In the genomic region with DNA sequence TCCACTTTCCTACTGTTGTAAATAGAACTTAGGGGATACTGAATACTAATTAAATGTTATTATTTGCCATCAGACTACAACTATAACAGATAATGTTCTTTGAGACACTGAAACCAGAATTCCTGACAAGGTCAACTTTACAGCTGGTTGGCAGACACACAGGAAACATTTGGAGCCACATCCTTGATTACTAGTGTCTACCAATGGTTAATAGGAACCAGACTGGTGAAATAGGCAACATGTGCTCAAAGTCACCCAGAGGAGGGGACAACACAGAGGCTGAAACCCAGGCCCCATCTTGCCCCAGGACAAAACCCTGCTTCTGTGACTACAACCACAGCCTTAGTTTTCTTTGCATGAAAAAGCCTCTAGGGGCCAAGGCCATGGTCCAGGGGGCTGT, we compare ENCODE assay signal across 1 cellular context.
TF ChIP-seq lines count a peak whose summit lies in the region.

No MANE protein-coding gene starts in this region.

TF ChIP-seq in GM23338, 12 proteins besides CTCF, POLR2A, EP300 and RAD21 (continued from another document):
- TF ChIP-seq NANOG (IDR thresholded peaks at IDR 0.05; ENCODE audit: borderline replicate concordance) (no peak), ZNF331 (CRISPR knock-in tag; IDR thresholded peaks at IDR 0.05; ENCODE audit: low read depth) (no peak), EZH2 (IDR thresholded peaks at IDR 0.05; ENCODE audit: low read depth, unreplicated experiment) (no peak), POLR2AphosphoS5 (IDR thresholded peaks at IDR 0.05; ENCODE audit: low read depth) (no peak), CREB1 (CRISPR knock-in tag; IDR thresholded peaks at IDR 0.05; ENCODE audit: low read depth) (no peak), STAT1 (IDR thresholded peaks at IDR 0.05; ENCODE audit: unreplicated experiment) (no peak), EZH2phosphoT487 (IDR thresholded peaks at IDR 0.05; ENCODE audit: unreplicated experiment) (no peak), ETS1 (IDR thresholded peaks at IDR 0.05) (no peak), REST (IDR thresholded peaks at IDR 0.05; ENCODE audit: unreplicated experiment) (no peak)
- TF ChIP-seq, protein P1, sequence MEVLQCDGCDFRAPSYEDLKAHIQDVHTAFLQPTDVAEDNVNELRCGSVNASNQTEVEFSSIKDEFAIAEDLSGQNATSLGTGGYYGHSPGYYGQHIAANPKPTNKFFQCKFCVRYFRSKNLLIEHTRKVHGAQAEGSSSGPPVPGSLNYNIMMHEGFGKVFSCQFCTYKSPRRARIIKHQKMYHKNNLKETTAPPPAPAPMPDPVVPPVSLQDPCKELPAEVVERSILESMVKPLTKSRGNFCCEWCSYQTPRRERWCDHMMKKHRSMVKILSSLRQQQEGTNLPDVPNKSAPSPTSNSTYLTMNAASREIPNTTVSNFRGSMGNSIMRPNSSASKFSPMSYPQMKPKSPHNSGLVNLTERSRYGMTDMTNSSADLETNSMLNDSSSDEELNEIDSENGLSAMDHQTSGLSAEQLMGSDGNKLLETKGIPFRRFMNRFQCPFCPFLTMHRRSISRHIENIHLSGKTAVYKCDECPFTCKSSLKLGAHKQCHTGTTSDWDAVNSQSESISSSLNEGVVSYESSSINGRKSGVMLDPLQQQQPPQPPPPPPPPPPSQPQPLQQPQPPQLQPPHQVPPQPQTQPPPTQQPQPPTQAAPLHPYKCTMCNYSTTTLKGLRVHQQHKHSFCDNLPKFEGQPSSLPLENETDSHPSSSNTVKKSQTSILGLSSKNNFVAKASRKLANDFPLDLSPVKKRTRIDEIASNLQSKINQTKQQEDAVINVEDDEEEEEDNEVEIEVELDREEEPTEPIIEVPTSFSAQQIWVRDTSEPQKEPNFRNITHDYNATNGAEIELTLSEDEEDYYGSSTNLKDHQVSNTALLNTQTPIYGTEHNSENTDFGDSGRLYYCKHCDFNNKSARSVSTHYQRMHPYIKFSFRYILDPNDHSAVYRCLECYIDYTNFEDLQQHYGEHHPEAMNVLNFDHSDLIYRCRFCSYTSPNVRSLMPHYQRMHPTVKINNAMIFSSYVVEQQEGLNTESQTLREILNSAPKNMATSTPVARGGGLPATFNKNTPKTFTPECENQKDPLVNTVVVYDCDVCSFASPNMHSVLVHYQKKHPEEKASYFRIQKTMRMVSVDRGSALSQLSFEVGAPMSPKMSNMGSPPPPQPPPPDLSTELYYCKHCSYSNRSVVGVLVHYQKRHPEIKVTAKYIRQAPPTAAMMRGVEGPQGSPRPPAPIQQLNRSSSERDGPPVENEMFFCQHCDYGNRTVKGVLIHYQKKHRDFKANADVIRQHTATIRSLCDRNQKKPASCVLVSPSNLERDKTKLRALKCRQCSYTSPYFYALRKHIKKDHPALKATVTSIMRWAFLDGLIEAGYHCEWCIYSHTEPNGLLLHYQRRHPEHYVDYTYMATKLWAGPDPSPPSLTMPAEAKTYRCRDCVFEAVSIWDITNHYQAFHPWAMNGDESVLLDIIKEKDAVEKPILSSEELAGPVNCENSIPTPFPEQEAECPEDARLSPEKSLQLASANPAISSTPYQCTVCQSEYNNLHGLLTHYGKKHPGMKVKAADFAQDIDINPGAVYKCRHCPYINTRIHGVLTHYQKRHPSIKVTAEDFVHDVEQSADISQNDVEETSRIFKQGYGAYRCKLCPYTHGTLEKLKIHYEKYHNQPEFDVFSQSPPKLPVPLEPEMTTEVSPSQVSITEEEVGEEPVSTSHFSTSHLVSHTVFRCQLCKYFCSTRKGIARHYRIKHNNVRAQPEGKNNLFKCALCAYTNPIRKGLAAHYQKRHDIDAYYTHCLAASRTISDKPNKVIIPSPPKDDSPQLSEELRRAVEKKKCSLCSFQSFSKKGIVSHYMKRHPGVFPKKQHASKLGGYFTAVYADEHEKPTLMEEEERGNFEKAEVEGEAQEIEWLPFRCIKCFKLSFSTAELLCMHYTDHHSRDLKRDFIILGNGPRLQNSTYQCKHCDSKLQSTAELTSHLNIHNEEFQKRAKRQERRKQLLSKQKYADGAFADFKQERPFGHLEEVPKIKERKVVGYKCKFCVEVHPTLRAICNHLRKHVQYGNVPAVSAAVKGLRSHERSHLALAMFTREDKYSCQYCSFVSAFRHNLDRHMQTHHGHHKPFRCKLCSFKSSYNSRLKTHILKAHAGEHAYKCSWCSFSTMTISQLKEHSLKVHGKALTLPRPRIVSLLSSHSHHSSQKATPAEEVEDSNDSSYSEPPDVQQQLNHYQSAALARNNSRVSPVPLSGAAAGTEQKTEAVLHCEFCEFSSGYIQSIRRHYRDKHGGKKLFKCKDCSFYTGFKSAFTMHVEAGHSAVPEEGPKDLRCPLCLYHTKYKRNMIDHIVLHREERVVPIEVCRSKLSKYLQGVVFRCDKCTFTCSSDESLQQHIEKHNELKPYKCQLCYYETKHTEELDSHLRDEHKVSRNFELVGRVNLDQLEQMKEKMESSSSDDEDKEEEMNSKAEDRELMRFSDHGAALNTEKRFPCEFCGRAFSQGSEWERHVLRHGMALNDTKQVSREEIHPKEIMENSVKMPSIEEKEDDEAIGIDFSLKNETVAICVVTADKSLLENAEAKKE (CRISPR knock-in tag; IDR thresholded peaks at IDR 0.05) = no peak
